25 cellular contexts compared by ENCODE assay signal in genomic region chr6:127177929-127178231, GRCh38. TPM values are rescaled to one million over a fixed set of nuclear protein-coding genes. Genes with fewer than 3 reads are reported as not detected.
DNase-seq lines count a peak whose midpoint lies in the region; ATAC-seq and TF ChIP-seq lines count a peak whose summit lies in the region.
"Had no signal": no experiment of that assay in that cellular context is flagged by ENCODE, and none has a peak within 500 bp of the region (broad histone marks: within the 10 kb centered on the region; RNA-seq: fewer than 3 reads in every experiment).

No MANE protein-coding gene starts in this region.

- TF ChIP-seq CTCF in nephron (IDR thresholded peaks at IDR 0.05; ENCODE audit: unreplicated experiment in 3 of 3) (no peak), gastroesophageal sphincter (IDR thresholded peaks at IDR 0.05) (no peak), stomach (IDR thresholded peaks at IDR 0.05) (no peak)

- H3K9me3 Mint-ChIP-seq in nephron = no peaks in the 10 kb centered on the region

- no peak overlapping the region for H3K4me3 Mint-ChIP-seq in nephron
- H3K4me3 Mint-ChIP-seq: CD4-positive, alpha-beta memory T cell had no signal

- no peak overlapping the region for H2AFZ ChIP-seq in ACC112 (ENCODE audit: low read length, unreplicated experiment)
- H2AFZ ChIP-seq: GM23248 had no signal

- no peaks in the 10 kb centered on the region for H3K27me3 ChIP-seq in ACC112 (ENCODE audit: insufficient read depth, low read length)
- H3K27me3 ChIP-seq in gastroesophageal sphincter = no peaks in the 10 kb centered on the region
- no peaks in the 10 kb centered on the region for H3K27me3 ChIP-seq in stomach
- H3K27me3 ChIP-seq: BLaER1 treated with 17β-estradiol and CSF1 and Interleukin-3, amounts not matched to agents 10 nM and 100 nM had no signal

- H3K27ac Mint-ChIP-seq in nephron = peak overlapping the region in 2 of 3 experiments; percentile 62 to 80
- H3K27ac Mint-ChIP-seq: CD4-positive, alpha-beta memory T cell had no signal

- H3K4me3 ChIP-seq in ACC112 (ENCODE audit: low read depth, low read length) (no peak overlapping the region), gastroesophageal sphincter (no peak overlapping the region), stomach (no peak overlapping the region)
- H3K4me3 ChIP-seq: BLaER1 treated with 17β-estradiol and CSF1 and Interleukin-3, amounts not matched to agents 10 nM and 100 nM; GM23248 had no signal

- H3K9me3 ChIP-seq in gastroesophageal sphincter (no peaks in the 10 kb centered on the region), stomach (no peaks in the 10 kb centered on the region)
- H3K9me3 ChIP-seq: BE2C had no signal

- H3K4me1 Mint-ChIP-seq in nephron = peaks cover 18% of the 10 kb centered on the region
- H3K4me1 Mint-ChIP-seq: CD4-positive, alpha-beta memory T cell had no signal

- TF ChIP-seq EP300 in gastroesophageal sphincter (IDR thresholded peaks at IDR 0.05) = no peak
- no peak for TF ChIP-seq EP300 in stomach (IDR thresholded peaks at IDR 0.05)

- H3K4me1 ChIP-seq in ACC112 (ENCODE audit: control insufficient read depth, insufficient read depth, low read length, unreplicated experiment) (peaks cover 34% of the 10 kb centered on the region), gastroesophageal sphincter (peaks cover 0 to 17% (median 3%) of the 10 kb centered on the region in 3 donors), stomach (no peaks in the 10 kb centered on the region)
- H3K4me1 ChIP-seq: BE2C had no signal

- H3K36me3 Mint-ChIP-seq in nephron (ENCODE audit: low read depth) = peaks cover 17% of the 10 kb centered on the region
- H3K36me3 Mint-ChIP-seq: CD4-positive, alpha-beta memory T cell had no signal

- H3K27ac ChIP-seq in ACC112 (ENCODE audit: low read depth, low read length) (peak overlapping the region; percentile 77; the same call in 1 of the 2 replicates), gastroesophageal sphincter (no peak overlapping the region), stomach (no peak overlapping the region)
- H3K27ac ChIP-seq: 22Rv1; BLaER1 treated with 17β-estradiol and CSF1 and Interleukin-3, amounts not matched to agents 10 nM and 100 nM had no signal

- ATAC-seq in GM19395 (IDR thresholded peaks at IDR 0.05; ENCODE audit: unreplicated experiment) (peak; percentile 48), HG02610 (IDR thresholded peaks at IDR 0.05; ENCODE audit: unreplicated experiment) (peak; percentile 69), gastroesophageal sphincter (no peak), HG02938 (IDR thresholded peaks at IDR 0.05; ENCODE audit: unreplicated experiment) (no peak)

- no peaks in the 10 kb centered on the region for H3K27me3 Mint-ChIP-seq in nephron (ENCODE audit: low read depth)

- H3K36me3 ChIP-seq in ACC112 (ENCODE audit: insufficient read depth, low read length) (no peaks in the 10 kb centered on the region), gastroesophageal sphincter (no peaks in the 10 kb centered on the region), stomach (no peaks in the 10 kb centered on the region)
- H3K36me3 ChIP-seq: BE2C; BLaER1 treated with 17β-estradiol and CSF1 and Interleukin-3, amounts not matched to agents 10 nM and 100 nM had no signal

- TF ChIP-seq POLR2A in gastroesophageal sphincter (IDR thresholded peaks at IDR 0.05) = no peak
- no peak for TF ChIP-seq POLR2A in stomach (IDR thresholded peaks at IDR 0.05)

- intact Hi-C loops in stomach (cut with DNase I; ENCODE audit: low total_unique reads) = no loop called here

- H3K79me2 ChIP-seq in ACC112 (ENCODE audit: control insufficient read depth, insufficient read depth, low read length, unreplicated experiment) = no peaks in the 10 kb centered on the region

- 21 to 45% methylated on average over 1 of the region's 1 CpG for WGBS in gastroesophageal sphincter (ENCODE audit: low coverage in 1 of 2), 2 donors
- 39 to 47% (median 44%) methylated on average over 1 of the region's 1 CpG for WGBS in stomach, 5 donors

- no peak for DNase-seq in stomach
- no peak for DNase-seq in stimulated activated naive CD4-positive, alpha-beta T cell (lab: John Stamatoyannopoulos, UW)
- DNase-seq: ACHN; AML-193; BE2C; Calu3; CD4-positive, alpha-beta memory T cell; COR-L47; DMS53; DMS79 treated with DMSO at 0.1 percent for 48 hours; GF-D8; GM23248; H7; HCEC 1CT had no signal

RNA-seq across cellular contexts. Expression of gene RSPO3, which starts 59.4 kb away (rescaled TPM):
- total RNA-seq in gastroesophageal sphincter (100 to 1,000 TPM in 1 of 4 donors, 10 to 100 TPM in 3; 61.0 to 117 (median 79.6) TPM), stomach (10 to 100 TPM in 1 of 5 donors, 1 to 10 TPM in 4; 2.0 to 59.5 (median 8.4) TPM)
- polyA plus RNA-seq in stomach = 10 to 100 TPM in 1 of 3 donors, 1 to 10 TPM in 2; 4.9 to 15.4 (median 5.2) TPM
- total RNA-seq: Calu3; CD4-positive, alpha-beta memory T cell; Daoy; G401; H1; H7 had no signal
- polyA plus RNA-seq: CD4-positive, alpha-beta memory T cell; H1 had no signal

Comparison
In these comparisons a context has a peak if more than half of its experiments do, and no peak if none do; other contexts are left out.
1. ATAC-seq: peak in GM19395 (single experiment) and HG02610 (single experiment); none in gastroesophageal sphincter (single experiment) and HG02938 (single experiment).